Comparison of ENCODE assay signal across 8 cellular contexts in the genomic region with DNA sequence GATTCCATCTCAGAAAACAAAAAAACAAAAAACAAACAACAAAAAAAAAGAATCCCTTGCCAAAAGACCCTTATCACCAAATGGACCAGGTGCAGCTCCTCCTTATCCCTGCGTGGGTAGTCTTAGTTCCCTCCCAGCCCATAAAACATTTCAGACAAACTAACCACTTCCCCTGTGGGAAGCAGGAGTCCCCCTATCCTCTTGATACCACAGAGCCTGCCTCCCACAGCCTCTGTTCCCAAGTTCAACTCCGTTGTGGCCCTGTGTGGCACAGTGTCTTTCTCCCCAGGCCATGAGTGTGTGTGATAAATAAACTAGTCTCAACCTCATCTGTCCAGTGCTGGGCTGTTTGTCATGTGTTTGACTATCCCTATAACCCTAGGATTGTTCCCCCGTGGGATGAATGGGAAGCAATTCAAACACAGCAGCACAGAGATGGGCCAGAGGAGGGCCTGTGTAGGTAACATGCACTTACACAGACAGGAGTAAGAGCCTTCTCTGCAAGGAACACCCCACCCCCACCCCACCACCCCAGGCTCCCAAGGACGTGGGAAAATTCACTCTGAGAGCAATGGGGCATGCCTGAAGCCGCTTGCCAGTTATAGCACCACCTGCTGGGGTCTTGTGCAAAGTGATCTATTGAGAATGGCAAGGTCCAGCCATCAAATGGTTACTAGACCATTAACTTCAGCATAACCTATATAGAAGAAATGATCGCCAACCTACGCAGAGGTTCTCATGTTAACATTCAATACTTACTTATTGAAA.
A peak's percentile ranks its signal among the peaks of the same experiment; 100 is the strongest.
DNase-seq lines count a peak whose midpoint lies in the region; ATAC-seq and TF ChIP-seq lines count a peak whose summit lies in the region.

No MANE protein-coding gene starts in this region.

- in situ Hi-C loops in ACHN (cut with HindIII; ENCODE audit: low pct_ligation_motif_present, low pct_unique_long_range_greater_than_20kb, low sequenced_read_pairs) = no loop called here

- H3K4me3 ChIP-seq in GM12875 (ENCODE audit: low read depth, low read length) (no peak overlapping the region), lower lobe of right lung (no peak overlapping the region)

- H3K4me1 ChIP-seq in lower lobe of right lung = no peaks in the 10 kb centered on the region

- H3K27ac ChIP-seq in lower lobe of right lung = no peak overlapping the region

- ATAC-seq in HG03432 (IDR thresholded peaks at IDR 0.05; ENCODE audit: unreplicated experiment) (peak; percentile 46), lower lobe of right lung (peak; percentile 29 to 32), GM21526 (IDR thresholded peaks at IDR 0.05; ENCODE audit: low FRiP score, unreplicated experiment) (no peak), HG03095 (IDR thresholded peaks at IDR 0.05; ENCODE audit: unreplicated experiment) (no peak)

- DNase-seq in ACHN (peak; percentile 53), SW480 (ENCODE audit: low spot score) (peak; percentile 25), lower lobe of right lung (no peak), pons (ENCODE audit: low spot score) (no peak)

- H3K27me3 ChIP-seq in lower lobe of right lung (ENCODE audit: low read depth) = peaks cover 8% of the 10 kb centered on the region

- peak; percentile 68; the same call in 1 of the 2 replicates for TF ChIP-seq CTCF in GM12875 (IDR thresholded peaks at IDR 0.05; ENCODE audit: borderline replicate concordance, insufficient read depth, low read depth, low read length)
- no peak for TF ChIP-seq CTCF in lower lobe of right lung (IDR thresholded peaks at IDR 0.05)

- no peaks in the 10 kb centered on the region for H3K36me3 ChIP-seq in lower lobe of right lung

- intact Hi-C loops in lower lobe of right lung (cut with DNase I) = no loop called here

- no peaks in the 10 kb centered on the region for H3K9me3 ChIP-seq in lower lobe of right lung

Comparison
In these comparisons a context has a peak if more than half of its experiments do, and no peak if none do; other contexts are left out.
1. DNase-seq: peak in ACHN (single experiment) and SW480 (single experiment); none in lower lobe of right lung (single experiment) and pons (single experiment).
2. ATAC-seq: peak in HG03432 (single experiment) and lower lobe of right lung (2 of 2); none in GM21526 (single experiment) and HG03095 (single experiment).